19 cellular contexts compared by ENCODE assay signal in the genomic region with DNA sequence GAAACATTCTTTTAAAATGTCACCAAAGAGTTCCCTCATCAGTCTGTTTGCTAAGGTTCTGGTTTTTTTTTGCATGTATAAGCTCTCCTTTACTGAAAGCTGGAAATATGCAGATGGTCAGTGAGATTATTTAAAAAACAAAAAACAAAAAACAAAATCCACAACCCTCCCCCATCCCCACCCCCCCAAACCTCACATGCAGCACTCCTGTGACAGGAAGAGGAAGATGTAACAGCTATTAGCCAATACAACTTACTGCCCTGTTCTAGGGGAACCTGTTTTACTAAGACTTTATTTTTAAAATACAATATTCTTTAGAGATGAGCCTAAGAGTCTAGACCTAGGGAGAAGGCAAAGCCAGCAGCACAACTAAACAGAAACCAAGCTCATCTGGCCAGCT. TPM values are rescaled to one million over a fixed set of nuclear protein-coding genes. Genes with fewer than 3 reads are reported as not detected.
A peak's percentile ranks its signal among the peaks of the same experiment; 100 is the strongest.
DNase-seq lines count a peak whose midpoint lies in the region; ATAC-seq and TF ChIP-seq lines count a peak whose summit lies in the region.
"Had no signal": no experiment of that assay in that cellular context is flagged by ENCODE, and none has a peak within 500 bp of the region (broad histone marks: within the 10 kb centered on the region; RNA-seq: fewer than 3 reads in every experiment).

No MANE protein-coding gene starts in this region.

- CTCF ChIA-PET in Caco-2 (lab: Charles Lee), result interaction anchor here (0.6 kb wide), 1 partner anchor 19 kb away, joined by 4 read pairs; no protein-coding TSS in a partner anchor
- CTCF ChIA-PET in CD4-positive, alpha-beta T cell (lab: Charles Lee), result interaction anchor here (6.2 kb wide), 1 partner anchor 95 kb away, joined by 54 read pairs; no protein-coding TSS in a partner anchor

- no peak for DNase-seq in activated CD4-positive, alpha-beta T cell treated with anti-CD3 and anti-CD28 coated beads, Interleukin-2, amount 10 ng/mL, durations not matched to agents 24 days and 14 days
- DNase-seq in activated CD4-positive, alpha-beta T cell treated with anti-CD3 and anti-CD28 coated beads, Interleukin-2, amount 50 U/mL, for 48 hours, result no peak
- no peak for DNase-seq in CD4-positive, CD25-positive, alpha-beta regulatory T cell
- DNase-seq in natural killer cell treated with Interleukin-12 subunit alpha and Interleukin-12 subunit beta and Interleukin-15 and Interleukin-18, amount 100 ng/mL, for 72 hours (ENCODE audit: low spot score), result no peak
- DNase-seq in DMS79 (lab: John Stamatoyannopoulos, UW), result no peak
- no peak for DNase-seq in Caco-2
- no peak for DNase-seq in CD4-positive, alpha-beta T cell
- DNase-seq: C1 segment of cervical spinal cord, mesenchymal stem cell, NCI-H1417 treated with DMSO at 0.1 percent for 48 hours, NCI-H69, SJCRH30 had no signal

- peaks cover 66% of the 10 kb centered on the region for H3K36me3 Mint-ChIP-seq in activated CD4-positive, alpha-beta T cell treated with anti-CD3 and anti-CD28 coated beads, Interleukin-2, amount 10 ng/mL, durations not matched to agents 24 days and 14 days (ENCODE audit: low read depth)
- peaks cover 25% of the 10 kb centered on the region for H3K36me3 Mint-ChIP-seq in CD4-positive, CD25-positive, alpha-beta regulatory T cell
- H3K36me3 Mint-ChIP-seq in dendritic cell treated with granulocyte-macrophage colony-stimulating factor and Interleukin-4, amounts not matched to agents 40 ng/mL and 50 ng/mL, for 4 days (ENCODE audit: low read depth), result peaks cover 83% of the 10 kb centered on the region
- H3K36me3 Mint-ChIP-seq in natural killer cell treated with Interleukin-12 subunit alpha and Interleukin-12 subunit beta and Interleukin-15 and Interleukin-18, amount 100 ng/mL, for 72 hours, result peaks cover 7% of the 10 kb centered on the region
- H3K36me3 Mint-ChIP-seq in Caco-2 (ENCODE audit: insufficient read depth, unreplicated experiment), result peaks cover 68% of the 10 kb centered on the region
- H3K36me3 Mint-ChIP-seq in CD4-positive, alpha-beta T cell (ENCODE audit: low read depth), result peaks cover 80% of the 10 kb centered on the region

- H3K27ac Mint-ChIP-seq in activated CD4-positive, alpha-beta T cell treated with anti-CD3 and anti-CD28 coated beads, Interleukin-2, amount 10 ng/mL, durations not matched to agents 24 days and 14 days, result peak overlapping the region; percentile 8
- no peak overlapping the region for H3K27ac Mint-ChIP-seq in CD4-positive, CD25-positive, alpha-beta regulatory T cell
- H3K27ac Mint-ChIP-seq in dendritic cell treated with granulocyte-macrophage colony-stimulating factor and Interleukin-4, amounts not matched to agents 40 ng/mL and 50 ng/mL, for 4 days, result peak overlapping the region; percentile 74
- H3K27ac Mint-ChIP-seq in natural killer cell treated with Interleukin-12 subunit alpha and Interleukin-12 subunit beta and Interleukin-15 and Interleukin-18, amount 100 ng/mL, for 72 hours, result peak overlapping the region; percentile 96 to 100
- no peak overlapping the region for H3K27ac Mint-ChIP-seq in Caco-2 (ENCODE audit: unreplicated experiment)
- no peak overlapping the region for H3K27ac Mint-ChIP-seq in CD4-positive, alpha-beta T cell

- POLR2A ChIA-PET in Caco-2 (lab: Charles Lee), result no interaction called here
- POLR2A ChIA-PET in CD4-positive, alpha-beta T cell (lab: Charles Lee), result interaction anchor here (1.5 kb wide), 1 partner anchor 38 kb away, joined by 4 read pairs; no protein-coding TSS in a partner anchor

- BruUV-seq in Caco-2 (replicated peaks; lab: Mats Ljungman, UMichigan), result no TSS peak

- peaks cover 40% of the 10 kb centered on the region for H3K4me1 Mint-ChIP-seq in activated CD4-positive, alpha-beta T cell treated with anti-CD3 and anti-CD28 coated beads, Interleukin-2, amount 10 ng/mL, durations not matched to agents 24 days and 14 days
- peaks cover 14 to 24% (median 22%) of the 10 kb centered on the region in 4 donors for H3K4me1 Mint-ChIP-seq in CD4-positive, CD25-positive, alpha-beta regulatory T cell
- H3K4me1 Mint-ChIP-seq in dendritic cell treated with granulocyte-macrophage colony-stimulating factor and Interleukin-4, amounts not matched to agents 40 ng/mL and 50 ng/mL, for 4 days (ENCODE audit: low read depth), result peaks cover 52% of the 10 kb centered on the region
- H3K4me1 Mint-ChIP-seq in natural killer cell treated with Interleukin-12 subunit alpha and Interleukin-12 subunit beta and Interleukin-15 and Interleukin-18, amount 100 ng/mL, for 72 hours (ENCODE audit: low read depth in 2 of 2), result peaks cover 52 to 61% of the 10 kb centered on the region in 2 donors
- no peaks in the 10 kb centered on the region for H3K4me1 Mint-ChIP-seq in Caco-2 (ENCODE audit: low read depth, unreplicated experiment)
- peaks cover 23% of the 10 kb centered on the region for H3K4me1 Mint-ChIP-seq in CD4-positive, alpha-beta T cell (ENCODE audit: low read depth)

- peaks cover 51% of the 10 kb centered on the region for H3K36me3 ChIP-seq in CD4-positive, CD25-positive, alpha-beta regulatory T cell (ENCODE audit: control insufficient read depth, insufficient read depth, low read length)
- H3K36me3 ChIP-seq in Caco-2 (ENCODE audit: control insufficient read depth, insufficient read depth, low read length), result 0 out of 2 replicates have a peak, but pooled peaks cover 7% of the 10 kb centered on the region

- no peak for ATAC-seq in CD4-positive, CD25-positive, alpha-beta regulatory T cell (ENCODE audit: low read depth in 2 of 2)
- ATAC-seq in natural killer cell treated with Interleukin-12 subunit alpha and Interleukin-12 subunit beta and Interleukin-15 and Interleukin-18, amount 100 ng/mL, for 72 hours, result peak in 1 of 2 donors; percentile 34
- no peak for ATAC-seq in CD4-positive, alpha-beta T cell (ENCODE audit: poor library complexity)
- ATAC-seq: A549, WTC11 had no signal

- H3K27me3 Mint-ChIP-seq in activated CD4-positive, alpha-beta T cell treated with anti-CD3 and anti-CD28 coated beads, Interleukin-2, amount 10 ng/mL, durations not matched to agents 24 days and 14 days, result no peaks in the 10 kb centered on the region
- H3K27me3 Mint-ChIP-seq in CD4-positive, CD25-positive, alpha-beta regulatory T cell, result no peaks in the 10 kb centered on the region
- H3K27me3 Mint-ChIP-seq in dendritic cell treated with granulocyte-macrophage colony-stimulating factor and Interleukin-4, amounts not matched to agents 40 ng/mL and 50 ng/mL, for 4 days, result no peaks in the 10 kb centered on the region
- no peaks in the 10 kb centered on the region for H3K27me3 Mint-ChIP-seq in natural killer cell treated with Interleukin-12 subunit alpha and Interleukin-12 subunit beta and Interleukin-15 and Interleukin-18, amount 100 ng/mL, for 72 hours
- no peaks in the 10 kb centered on the region for H3K27me3 Mint-ChIP-seq in Caco-2 (ENCODE audit: insufficient read depth, unreplicated experiment)
- H3K27me3 Mint-ChIP-seq in CD4-positive, alpha-beta T cell, result no peaks in the 10 kb centered on the region
- H3K27me3 Mint-ChIP-seq: naive thymus-derived CD8-positive, alpha-beta T cell; stimulated activated naive CD8-positive, alpha-beta T cell treated with anti-CD3 and anti-CD28 coated beads, Interleukin-15, Interleukin-2, amounts not matched to agents 100 ng/mL and 50 ng/mL, for 24 hours had no signal

- intact Hi-C loops in activated CD4-positive, alpha-beta T cell treated with anti-CD3 and anti-CD28 coated beads, Interleukin-2, amount 10 ng/mL, durations not matched to agents 24 days and 14 days (cut with micrococcal nuclease), result no loop called here
- intact Hi-C loops in dendritic cell treated with granulocyte-macrophage colony-stimulating factor and Interleukin-4, amounts not matched to agents 40 ng/mL and 50 ng/mL, for 4 days (cut with micrococcal nuclease), result loop anchor here (5.0 kb wide), 2 partner anchors 36 to 96 kb away; no protein-coding TSS in a partner anchor
- intact Hi-C loops in Caco-2 (cut with micrococcal nuclease; ENCODE audit: unreplicated experiment), result no loop called here
- intact Hi-C loops in CD4-positive, alpha-beta T cell (cut with DNase I, micrococcal nuclease), result no loop called here

- no peaks in the 10 kb centered on the region for H3K9me3 ChIP-seq in CD4-positive, CD25-positive, alpha-beta regulatory T cell (ENCODE audit: control insufficient read depth in 2 of 2, low read length in 2 of 2)
- no peaks in the 10 kb centered on the region for H3K9me3 ChIP-seq in Caco-2
- no peaks in the 10 kb centered on the region for H3K9me3 ChIP-seq in CD4-positive, alpha-beta T cell (ENCODE audit: control insufficient read depth, low read length)
- H3K9me3 ChIP-seq: A549, SJCRH30 had no signal

- peak overlapping the region; percentile 23 for H3K27ac ChIP-seq in CD4-positive, CD25-positive, alpha-beta regulatory T cell (ENCODE audit: insufficient read depth, low read length, poor library complexity, severe bottlenecking)
- H3K27ac ChIP-seq in CD4-positive, alpha-beta T cell (ENCODE audit: low read depth, low read length), result no peak overlapping the region
- H3K27ac ChIP-seq: A549, hepatocyte, SJCRH30 had no signal

- no peak overlapping the region for H3K4me3 ChIP-seq in CD4-positive, CD25-positive, alpha-beta regulatory T cell (ENCODE audit: low read depth, low read length)
- H3K4me3 ChIP-seq in Caco-2 (ENCODE audit: low read depth, low read length), result no peak overlapping the region
- H3K4me3 ChIP-seq: A549, hepatocyte, SJCRH30 had no signal

- no peak overlapping the region for H3K4me3 Mint-ChIP-seq in activated CD4-positive, alpha-beta T cell treated with anti-CD3 and anti-CD28 coated beads, Interleukin-2, amount 10 ng/mL, durations not matched to agents 24 days and 14 days
- peak overlapping the region in 1 of 4 donors; percentile 21 for H3K4me3 Mint-ChIP-seq in CD4-positive, CD25-positive, alpha-beta regulatory T cell
- no peak overlapping the region for H3K4me3 Mint-ChIP-seq in dendritic cell treated with granulocyte-macrophage colony-stimulating factor and Interleukin-4, amounts not matched to agents 40 ng/mL and 50 ng/mL, for 4 days
- peak overlapping the region; percentile 81 for H3K4me3 Mint-ChIP-seq in natural killer cell treated with Interleukin-12 subunit alpha and Interleukin-12 subunit beta and Interleukin-15 and Interleukin-18, amount 100 ng/mL, for 72 hours
- no peak overlapping the region for H3K4me3 Mint-ChIP-seq in Caco-2 (ENCODE audit: unreplicated experiment)
- no peak overlapping the region for H3K4me3 Mint-ChIP-seq in CD4-positive, alpha-beta T cell
- H3K4me3 Mint-ChIP-seq: stimulated activated naive CD8-positive, alpha-beta T cell treated with anti-CD3 and anti-CD28 coated beads, Interleukin-15, Interleukin-2, amounts not matched to agents 100 ng/mL and 50 ng/mL, for 24 hours; WTC11 had no signal

- peaks cover 20% of the 10 kb centered on the region for H3K4me1 ChIP-seq in CD4-positive, CD25-positive, alpha-beta regulatory T cell (ENCODE audit: control insufficient read depth, insufficient read depth, low read length, poor library complexity, severe bottlenecking)
- no peaks in the 10 kb centered on the region for H3K4me1 ChIP-seq in Caco-2
- H3K4me1 ChIP-seq: A549, SJCRH30 had no signal

- no peaks in the 10 kb centered on the region for H3K9me3 Mint-ChIP-seq in activated CD4-positive, alpha-beta T cell treated with anti-CD3 and anti-CD28 coated beads, Interleukin-2, amount 10 ng/mL, durations not matched to agents 24 days and 14 days
- H3K9me3 Mint-ChIP-seq in CD4-positive, CD25-positive, alpha-beta regulatory T cell, result no peaks in the 10 kb centered on the region
- H3K9me3 Mint-ChIP-seq in dendritic cell treated with granulocyte-macrophage colony-stimulating factor and Interleukin-4, amounts not matched to agents 40 ng/mL and 50 ng/mL, for 4 days, result no peaks in the 10 kb centered on the region
- H3K9me3 Mint-ChIP-seq in natural killer cell treated with Interleukin-12 subunit alpha and Interleukin-12 subunit beta and Interleukin-15 and Interleukin-18, amount 100 ng/mL, for 72 hours, result no peaks in the 10 kb centered on the region
- no peaks in the 10 kb centered on the region for H3K9me3 Mint-ChIP-seq in Caco-2 (ENCODE audit: unreplicated experiment)
- H3K9me3 Mint-ChIP-seq in CD4-positive, alpha-beta T cell, result no peaks in the 10 kb centered on the region
- H3K9me3 Mint-ChIP-seq: naive thymus-derived CD8-positive, alpha-beta T cell; stimulated activated naive CD8-positive, alpha-beta T cell treated with anti-CD3 and anti-CD28 coated beads, Interleukin-15, Interleukin-2, amounts not matched to agents 100 ng/mL and 50 ng/mL, for 24 hours; T-helper 2 cell treated with Interferon-gamma antibody and Interleukin-4, amounts not matched to agents 5 μg/mL and 100 μg/mL, for 36 hours; WTC11 had no signal

- H3K27me3 ChIP-seq in CD4-positive, CD25-positive, alpha-beta regulatory T cell (ENCODE audit: control insufficient read depth, insufficient read depth, low read length), result no peaks in the 10 kb centered on the region
- H3K27me3 ChIP-seq in Caco-2 (replicated peaks; ENCODE audit: control insufficient read depth, insufficient read depth, low read length), result no peaks in the 10 kb centered on the region
- H3K27me3 ChIP-seq in CD4-positive, alpha-beta T cell (ENCODE audit: control insufficient read depth, insufficient read depth, low read length), result no peaks in the 10 kb centered on the region
- H3K27me3 ChIP-seq: hepatocyte, SJCRH30 had no signal

- TF ChIP-seq CTCF in Caco-2 (IDR thresholded peaks at IDR 0.05; ENCODE audit: insufficient read depth in 1 of 2, low read depth in 1 of 2, low read length in 1 of 2, severe bottlenecking in 1 of 2, unreplicated experiment in 1 of 2), result no peak
- no peak for TF ChIP-seq CTCF in CD4-positive, alpha-beta T cell (IDR thresholded peaks at IDR 0.05)

RNA-seq across cellular contexts. Expression of a gene that starts 39.5 kb away (rescaled TPM):
- 280 and 302 TPM in 2 replicates for total RNA-seq in activated CD4-positive, alpha-beta T cell treated with anti-CD3 and anti-CD28 coated beads, Interleukin-2, amount 10 ng/mL, durations not matched to agents 24 days and 14 days
- 89.4 TPM for total RNA-seq in CD4-positive, CD25-positive, alpha-beta regulatory T cell
- polyA plus RNA-seq in CD4-positive, CD25-positive, alpha-beta regulatory T cell, result 100 to 1,000 TPM in 1 of 4 donors, 10 to 100 TPM in 3; 71.4 to 104 (median 88.0) TPM
- 100 to 1,000 TPM; 208 to 278 TPM for total RNA-seq in natural killer cell treated with Interleukin-12 subunit alpha and Interleukin-12 subunit beta and Interleukin-15 and Interleukin-18, amount 100 ng/mL, for 72 hours
- 169 and 178 TPM in 2 replicates for total RNA-seq in Caco-2 (2022)
- 10 to 100 TPM; 55.1 to 57.3 TPM for total RNA-seq in CD4-positive, alpha-beta T cell

Comparison
In these comparisons a context has a peak if more than half of its experiments do, and no peak if none do; other contexts are left out.
1. H3K27ac Mint-ChIP-seq: peak in activated CD4-positive, alpha-beta T cell treated with anti-CD3 and anti-CD28 coated beads, Interleukin-2, amount 10 ng/mL, durations not matched to agents 24 days and 14 days (single experiment), dendritic cell treated with granulocyte-macrophage colony-stimulating factor and Interleukin-4, amounts not matched to agents 40 ng/mL and 50 ng/mL, for 4 days (single experiment) and natural killer cell treated with Interleukin-12 subunit alpha and Interleukin-12 subunit beta and Interleukin-15 and Interleukin-18, amount 100 ng/mL, for 72 hours (2 of 2); none in CD4-positive, CD25-positive, alpha-beta regulatory T cell (0 of 3), Caco-2 (single experiment) and CD4-positive, alpha-beta T cell (single experiment).